Comparison of ENCODE assay signal across 22 cellular contexts in the genomic region with DNA sequence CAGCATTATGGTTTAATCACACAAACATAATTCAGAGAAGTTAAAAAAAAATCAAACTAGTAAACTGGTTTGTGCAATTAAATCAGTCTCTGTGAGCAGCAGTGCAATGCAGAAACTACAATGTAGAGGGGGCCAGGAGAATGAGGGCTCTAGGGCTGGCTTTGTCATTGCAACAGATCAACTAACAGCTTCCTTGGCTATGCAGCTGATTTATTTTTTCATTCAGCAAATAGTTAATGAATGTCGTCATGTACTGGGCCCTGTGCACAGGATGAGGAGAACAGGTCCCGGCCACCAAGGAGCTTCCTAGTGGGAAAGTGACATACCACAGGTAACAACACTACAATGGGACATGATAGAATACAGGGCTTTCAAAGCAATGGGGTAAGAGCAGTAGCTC.
"Had no signal": no experiment of that assay in that cellular context is flagged by ENCODE, and none has a peak within 500 bp of the region (broad histone marks: within the 10 kb centered on the region; RNA-seq: fewer than 3 reads in every experiment).

No MANE protein-coding gene starts in this region.

- H3K36me3 Mint-ChIP-seq: memory B cell; naive thymus-derived CD8-positive, alpha-beta T cell; WTC11 had no signal

- H3K27ac ChIP-seq: body of pancreas, neutrophil, parathyroid adenoma had no signal

- H3K4me1 ChIP-seq: body of pancreas, parathyroid adenoma had no signal

- H3K27me3 ChIP-seq: adrenal gland, body of pancreas, esophagus squamous epithelium, neutrophil had no signal

- H3K36me3 ChIP-seq: adrenal gland, neutrophil had no signal

- H3K9me3 ChIP-seq: adrenal gland, body of pancreas, esophagus squamous epithelium, neutrophil had no signal

- H3K4me1 Mint-ChIP-seq: activated CD4-positive, alpha-beta memory T cell treated with anti-CD3 and anti-CD28 coated beads, Interleukin-2, amount 10 ng/mL, durations not matched to agents 7 days and 5 days; central memory CD8-positive, alpha-beta T cell; memory B cell had no signal

- H3K27ac Mint-ChIP-seq: activated CD4-positive, alpha-beta memory T cell treated with anti-CD3 and anti-CD28 coated beads, Interleukin-2, amount 10 ng/mL, durations not matched to agents 7 days and 5 days; activated T-cell treated with anti-CD3 and anti-CD28 coated beads, Interleukin-2, amount 50 U/mL, for 24 hours; memory B cell had no signal

- H3K4me3 Mint-ChIP-seq: activated CD4-positive, alpha-beta memory T cell treated with anti-CD3 and anti-CD28 coated beads, Interleukin-2, amount 10 ng/mL, durations not matched to agents 7 days and 5 days; activated T-cell treated with anti-CD3 and anti-CD28 coated beads, Interleukin-2, amount 50 U/mL, for 24 hours; central memory CD8-positive, alpha-beta T cell; memory B cell; naive thymus-derived CD8-positive, alpha-beta T cell; WTC11 had no signal

- ATAC-seq: left colon; naive thymus-derived CD8-positive, alpha-beta T cell; stimulated activated naive CD8-positive, alpha-beta T cell treated with anti-CD3 and anti-CD28 coated beads, Interleukin-15, Interleukin-2, amounts not matched to agents 100 U/mL and 50 U/mL, for 24 hours; WTC11 had no signal

- H3K9me3 Mint-ChIP-seq: activated CD4-positive, alpha-beta memory T cell treated with anti-CD3 and anti-CD28 coated beads, Interleukin-2, amount 10 ng/mL, durations not matched to agents 7 days and 5 days; activated T-cell treated with anti-CD3 and anti-CD28 coated beads, Interleukin-2, amount 50 U/mL, for 24 hours; central memory CD8-positive, alpha-beta T cell; memory B cell; naive thymus-derived CD8-positive, alpha-beta T cell; WTC11 had no signal

- DNase-seq: activated CD4-positive, alpha-beta memory T cell treated with anti-CD3 and anti-CD28 coated beads, Interleukin-2, amount 10 ng/mL, durations not matched to agents 7 days and 5 days; activated CD4-positive, alpha-beta T cell treated with anti-CD3 and anti-CD28 coated beads for 4 hours; activated effector memory CD4-positive, alpha-beta T cell treated with Interleukin-2 at 50 U/mL for 16 hours; activated naive CD4-positive, alpha-beta T cell treated with anti-CD3 and anti-CD28 coated beads, Interleukin-2, amount 50 U/mL, for 16 hours; activated T-cell treated with anti-CD3 and anti-CD28 coated beads, Interleukin-2, amount 50 U/mL, for 24 hours; cortex of kidney; effector CD4-positive, alpha-beta T cell; esophagus squamous epithelium; foreskin melanocyte; naive thymus-derived CD8-positive, alpha-beta T cell; retina; stimulated activated naive CD8-positive, alpha-beta T cell treated with anti-CD3 and anti-CD28 coated beads, Interleukin-15, Interleukin-2, amounts not matched to agents 100 U/mL and 50 U/mL, for 24 hours; SW 1271 had no signal

- H3K4me3 ChIP-seq: adrenal gland, body of pancreas, esophagus squamous epithelium, smooth muscle cell had no signal
